In genomic region chr4:85522277-85522676, GRCh38 we compare ENCODE assay signal across 23 cellular contexts. TPM values are rescaled to one million over a fixed set of nuclear protein-coding genes. Genes with fewer than 3 reads are reported as not detected.
DNase-seq lines count a peak whose midpoint lies in the region; ATAC-seq lines count a peak whose summit lies in the region.
"Had no signal": no experiment of that assay in that cellular context is flagged by ENCODE, and none has a peak within 500 bp of the region (broad histone marks: within the 10 kb centered on the region; RNA-seq: fewer than 3 reads in every experiment).

No MANE protein-coding gene starts in this region.

- peak; percentile 17 for DNase-seq in naive B cell
- no peak for DNase-seq in activated CD8-positive, alpha-beta T cell treated with anti-CD3 and anti-CD28 coated beads, Interleukin-2, amount 10 ng/mL, durations not matched to agents 7 days and 5 days
- DNase-seq in amniotic stem cell (lab: John Stamatoyannopoulos, UW): no peak
- DNase-seq in NCI-H510A treated with DMSO at 0.1 percent for 48 hours (lab: John Stamatoyannopoulos, UW): no peak
- no peak for DNase-seq in cardiac septum (ENCODE audit: low spot score)
- DNase-seq: activated CD4-positive, alpha-beta T cell treated with anti-CD3 and anti-CD28 coated beads, Interleukin-2, amount 10 ng/mL, durations not matched to agents 24 days and 14 days; activated naive CD4-positive, alpha-beta T cell treated with anti-CD3 and anti-CD28 coated beads for 36 hours; C1 segment of cervical spinal cord; effector memory CD8-positive, alpha-beta T cell; left lung; natural killer cell; NCI-H1092 treated with DMSO at 0.1 percent for 48 hours; NCI-H187 treated with DMSO at 0.1 percent for 48 hours; NCI-H69; SK-N-SH; small intestine; stimulated activated CD4-positive, alpha-beta T cell treated with anti-CD3 and anti-CD28 coated beads, Interleukin-2, amount 100 ng/mL, for 24 hours; WERI-Rb-1 had no signal

- POLR2A ChIA-PET in activated CD8-positive, alpha-beta T cell treated with anti-CD3 and anti-CD28 coated beads, Interleukin-2, amount 10 ng/mL, durations not matched to agents 7 days and 5 days (lab: Charles Lee): no interaction called here

- ATAC-seq in GM18861 (IDR thresholded peaks at IDR 0.05; ENCODE audit: unreplicated experiment) (peak; percentile 53), GM21576 (IDR thresholded peaks at IDR 0.05; ENCODE audit: unreplicated experiment) (peak; percentile 52), HG03175 (IDR thresholded peaks at IDR 0.05; ENCODE audit: unreplicated experiment) (peak; percentile 81), naive B cell (ENCODE audit: low read depth in 2 of 2) (peak; percentile 52 to 79)
- ATAC-seq in activated CD8-positive, alpha-beta T cell treated with anti-CD3 and anti-CD28 coated beads, Interleukin-2, amount 10 ng/mL, durations not matched to agents 7 days and 5 days: no peak
- ATAC-seq: effector memory CD8-positive, alpha-beta T cell; HCT116; left lung; natural killer cell had no signal

- H3K27me3 Mint-ChIP-seq in naive B cell: no peaks in the 10 kb centered on the region
- H3K27me3 Mint-ChIP-seq in activated CD8-positive, alpha-beta T cell treated with anti-CD3 and anti-CD28 coated beads, Interleukin-2, amount 10 ng/mL, durations not matched to agents 7 days and 5 days (ENCODE audit: low read depth): no peaks in the 10 kb centered on the region
- H3K27me3 Mint-ChIP-seq: activated CD4-positive, alpha-beta T cell treated with anti-CD3 and anti-CD28 coated beads, Interleukin-2, amount 10 ng/mL, durations not matched to agents 24 days and 14 days; effector memory CD8-positive, alpha-beta T cell had no signal

- H3K36me3 Mint-ChIP-seq in naive B cell: peaks cover 0 to 12% of the 10 kb centered on the region in 2 donors
- H3K36me3 Mint-ChIP-seq in activated CD8-positive, alpha-beta T cell treated with anti-CD3 and anti-CD28 coated beads, Interleukin-2, amount 10 ng/mL, durations not matched to agents 7 days and 5 days (ENCODE audit: low read depth): no peaks in the 10 kb centered on the region
- H3K36me3 Mint-ChIP-seq: natural killer cell had no signal

- intact Hi-C loops in cardiac septum (cut with DNase I): loop anchor here (5.0 kb wide), 1 partner anchor 75 kb away; no protein-coding TSS in a partner anchor

- H3K4me1 Mint-ChIP-seq in naive B cell: peaks cover 29 to 78% (median 51%) of the 10 kb centered on the region in 3 donors
- no peaks in the 10 kb centered on the region for H3K4me1 Mint-ChIP-seq in activated CD8-positive, alpha-beta T cell treated with anti-CD3 and anti-CD28 coated beads, Interleukin-2, amount 10 ng/mL, durations not matched to agents 7 days and 5 days (ENCODE audit: low read depth)
- H3K4me1 Mint-ChIP-seq: activated CD4-positive, alpha-beta T cell treated with anti-CD3 and anti-CD28 coated beads, Interleukin-2, amount 10 ng/mL, durations not matched to agents 24 days and 14 days; natural killer cell had no signal

- H3K9me3 Mint-ChIP-seq in naive B cell: peaks cover 0 to 2% (median 0%) of the 10 kb centered on the region in 7 donors
- no peaks in the 10 kb centered on the region for H3K9me3 Mint-ChIP-seq in activated CD8-positive, alpha-beta T cell treated with anti-CD3 and anti-CD28 coated beads, Interleukin-2, amount 10 ng/mL, durations not matched to agents 7 days and 5 days (ENCODE audit: insufficient read depth)
- H3K9me3 Mint-ChIP-seq: activated CD4-positive, alpha-beta T cell treated with anti-CD3 and anti-CD28 coated beads, Interleukin-2, amount 10 ng/mL, durations not matched to agents 24 days and 14 days; T-helper 2 cell treated with Interferon-gamma antibody and Interleukin-4, amounts not matched to agents 5 μg/mL and 100 μg/mL, for 36 hours had no signal

- H3K27ac Mint-ChIP-seq in naive B cell: peak overlapping the region; percentile 19 to 86 (median 59)
- no peak overlapping the region for H3K27ac Mint-ChIP-seq in activated CD8-positive, alpha-beta T cell treated with anti-CD3 and anti-CD28 coated beads, Interleukin-2, amount 10 ng/mL, durations not matched to agents 7 days and 5 days
- H3K27ac Mint-ChIP-seq: activated CD4-positive, alpha-beta T cell treated with anti-CD3 and anti-CD28 coated beads, Interleukin-2, amount 10 ng/mL, durations not matched to agents 24 days and 14 days; activated naive CD4-positive, alpha-beta T cell treated with anti-CD3 and anti-CD28 coated beads for 36 hours; effector memory CD8-positive, alpha-beta T cell; natural killer cell; T-helper 2 cell treated with Interferon-gamma antibody and Interleukin-4, amounts not matched to agents 5 μg/mL and 100 μg/mL, for 36 hours had no signal

- H3K4me3 Mint-ChIP-seq in naive B cell: peak overlapping the region in 3 of 8 donors; percentile 4 to 29 (median 15)
- H3K4me3 Mint-ChIP-seq in activated CD8-positive, alpha-beta T cell treated with anti-CD3 and anti-CD28 coated beads, Interleukin-2, amount 10 ng/mL, durations not matched to agents 7 days and 5 days: no peak overlapping the region
- H3K4me3 Mint-ChIP-seq: activated CD4-positive, alpha-beta T cell treated with anti-CD3 and anti-CD28 coated beads, Interleukin-2, amount 10 ng/mL, durations not matched to agents 24 days and 14 days; activated naive CD4-positive, alpha-beta T cell treated with anti-CD3 and anti-CD28 coated beads for 36 hours; effector memory CD8-positive, alpha-beta T cell; natural killer cell; T-helper 2 cell treated with Interferon-gamma antibody and Interleukin-4, amounts not matched to agents 5 μg/mL and 100 μg/mL, for 36 hours had no signal

- CTCF ChIA-PET in activated CD8-positive, alpha-beta T cell treated with anti-CD3 and anti-CD28 coated beads, Interleukin-2, amount 10 ng/mL, durations not matched to agents 7 days and 5 days (lab: Charles Lee): no interaction called here

RNA-seq across cellular contexts. Expression of gene ARHGAP24, which starts 47.3 kb away (rescaled TPM):
- polyA plus RNA-seq in naive B cell (ENCODE audit: low read depth in 6 of 6): 100 to 1,000 TPM in 4 of 6 donors, 10 to 100 TPM in 2; 32.0 to 136 (median 109) TPM
- total RNA-seq in activated CD8-positive, alpha-beta T cell treated with anti-CD3 and anti-CD28 coated beads, Interleukin-2, amount 10 ng/mL, durations not matched to agents 7 days and 5 days: not detected
- 60.1 TPM for total RNA-seq in cardiac septum
- total RNA-seq: activated CD4-positive, alpha-beta T cell treated with anti-CD3 and anti-CD28 coated beads, Interleukin-2, amount 10 ng/mL, durations not matched to agents 24 days and 14 days; activated naive CD4-positive, alpha-beta T cell treated with anti-CD3 and anti-CD28 coated beads for 36 hours had no signal

Comparison
In these comparisons a context has a peak if more than half of its experiments do, and no peak if none do; other contexts are left out.
1. RNA of gene ARHGAP24, which starts 47.3 kb away (total RNA-seq): 60.1 TPM in cardiac septum (single experiment); not detected in activated CD8-positive, alpha-beta T cell treated with anti-CD3 and anti-CD28 coated beads, Interleukin-2, amount 10 ng/mL, durations not matched to agents 7 days and 5 days; every median in the first group is over 10 times any median in the second.